In the genomic region with DNA sequence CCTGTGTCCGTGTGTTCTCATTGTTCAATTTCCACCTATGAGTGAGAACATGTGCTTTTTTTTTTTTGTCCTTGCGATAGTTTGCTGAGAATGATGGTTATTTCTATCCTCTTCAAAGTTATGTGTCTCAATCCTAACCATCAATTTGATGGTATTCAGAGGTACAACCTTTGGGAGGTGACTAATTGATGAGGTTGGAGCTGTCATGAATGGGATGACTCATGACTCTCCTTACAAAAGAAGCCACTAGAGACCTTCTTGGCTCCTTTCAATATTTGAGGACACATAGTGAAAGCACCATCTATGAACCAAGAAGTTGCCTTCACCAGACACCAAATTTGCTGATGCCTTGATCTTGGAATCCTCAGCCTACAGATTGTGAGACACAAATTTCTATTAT, we compare ENCODE assay signal across 30 cellular contexts.
"Had no signal": no experiment of that assay in that cellular context is flagged by ENCODE, and none has a peak within 500 bp of the region (broad histone marks: within the 10 kb centered on the region; RNA-seq: fewer than 3 reads in every experiment).

No MANE protein-coding gene starts in this region.

- H3K4me1 ChIP-seq: breast epithelium, Peyer's patch had no signal

- DNase-seq: activated B cell treated with CpG ODN at 0.5 μM for 24 hours; activated CD4-positive, alpha-beta T cell treated with anti-CD3 and anti-CD28 coated beads for 1 hour; activated CD4-positive, alpha-beta T cell treated with anti-CD3 and anti-CD28 coated beads, Interleukin-2, amount 10 ng/mL, durations not matched to agents 24 days and 14 days; activated CD4-positive, alpha-beta T cell treated with anti-CD3 and anti-CD28 coated beads, Interleukin-2, amount 50 U/mL, for 48 hours; activated CD8-positive, alpha-beta memory T cell treated with anti-CD3 and anti-CD28 coated beads, Interleukin-2, amount 10 ng/mL, durations not matched to agents 7 days and 5 days; activated effector memory CD4-positive, alpha-beta T cell treated with Interleukin-2 at 50 U/mL for 16 hours; activated naive CD4-positive, alpha-beta T cell; activated T-cell treated with anti-CD3 and anti-CD28 coated beads, Interleukin-2, amount 50 U/mL, for 24 hours; aorta; central memory CD4-positive, alpha-beta T cell; Karpas-422; NCI-H1105 treated with DMSO at 0.1 percent for 48 hours; NCI-H1436 treated with DMSO at 0.1 percent for 48 hours; NCI-H187 treated with DMSO at 0.1 percent for 48 hours; NCI-H2081 treated with DMSO at 0.1 percent for 48 hours; NCI-H2171 treated with DMSO at 0.1 percent for 48 hours; NCI-H226; NCI-H510A; NCI-H526 treated with DMSO at 0.1 percent for 48 hours; NCI-H82; NK-92 treated with Interleukin-12 subunit alpha and Interleukin-12 subunit beta, amount 100 ng/mL, for 24 hours; OCI-M1; Peyer's patch; SIG-M5; T-cell; T-helper 2 cell; T1000 had no signal

- ATAC-seq: activated CD8-positive, alpha-beta memory T cell treated with anti-CD3 and anti-CD28 coated beads, Interleukin-2, amount 10 ng/mL, durations not matched to agents 7 days and 5 days; T-cell had no signal

- H3K36me3 ChIP-seq: breast epithelium, Peyer's patch had no signal

- H3K9me3 ChIP-seq: Peyer's patch had no signal

- FAIRE-seq: TTC549 had no signal

- H3K27me3 ChIP-seq: breast epithelium, Peyer's patch had no signal

- H3K27ac ChIP-seq: breast epithelium, coronary artery, Peyer's patch had no signal

- H3K4me3 ChIP-seq: breast epithelium, coronary artery, Peyer's patch had no signal
